Comparison of ENCODE assay signal across 8 cellular contexts in genomic region chr11:64040684-64041267, GRCh38. TPM values are rescaled to one million over a fixed set of nuclear protein-coding genes. Genes with fewer than 3 reads are reported as not detected.
A peak's percentile ranks its signal among the peaks of the same experiment; 100 is the strongest.
DNase-seq lines count a peak whose midpoint lies in the region; ATAC-seq and TF ChIP-seq lines count a peak whose summit lies in the region.

No MANE protein-coding gene starts in this region.

- H3K4me1 ChIP-seq in Karpas-422 (ENCODE audit: low read length): no peaks in the 10 kb centered on the region

- no peaks in the 10 kb centered on the region for H3K36me3 Mint-ChIP-seq in activated CD8-positive, alpha-beta memory T cell treated with anti-CD3 and anti-CD28 coated beads, Interleukin-2, amount 10 ng/mL, durations not matched to agents 7 days and 5 days

- POLR2A ChIA-PET in BJ (lab: Charles Lee): interaction anchor here (0.5 kb wide), 1 partner anchor 38 kb away, joined by 3 read pairs; no protein-coding TSS in a partner anchor

- H3K4me3 ChIP-seq in BJ (ENCODE audit: low read depth, low read length) (no peak overlapping the region), Karpas-422 (ENCODE audit: low read length) (no peak overlapping the region)

- no peak overlapping the region for H3K27ac ChIP-seq in Karpas-422 (ENCODE audit: low read length)
- peak overlapping the region; percentile 58 for H3K27ac ChIP-seq in caudate nucleus (ENCODE audit: low read depth, low read length)

- no peak for DNase-seq in BJ (ENCODE audit: low read depth)
- peak; percentile 64 for DNase-seq in Karpas-422
- peak in 52 of 61 donors; percentile 15 to 79 (median 51) for DNase-seq in caudate nucleus (lab: John Stamatoyannopoulos, UW)
- DNase-seq in medulla oblongata (ENCODE audit: extremely low spot score): peak; percentile 75
- DNase-seq in activated CD8-positive, alpha-beta memory T cell treated with anti-CD3 and anti-CD28 coated beads, Interleukin-2, amount 10 ng/mL, durations not matched to agents 7 days and 5 days: no peak
- no peak for DNase-seq in foreskin melanocyte

- H3K9ac ChIP-seq in Karpas-422 (ENCODE audit: low read length): no peak overlapping the region

- no peaks in the 10 kb centered on the region for H3K9me3 ChIP-seq in Karpas-422 (ENCODE audit: low read length)

- peak; percentile 28 for TF ChIP-seq CTCF in BJ (IDR thresholded peaks at IDR 0.05; ENCODE audit: insufficient read depth, low read depth, low read length)

- no peaks in the 10 kb centered on the region for H3K9me3 Mint-ChIP-seq in activated CD8-positive, alpha-beta memory T cell treated with anti-CD3 and anti-CD28 coated beads, Interleukin-2, amount 10 ng/mL, durations not matched to agents 7 days and 5 days (ENCODE audit: low read depth)

- H3K4me1 Mint-ChIP-seq in activated CD8-positive, alpha-beta memory T cell treated with anti-CD3 and anti-CD28 coated beads, Interleukin-2, amount 10 ng/mL, durations not matched to agents 7 days and 5 days: no peaks in the 10 kb centered on the region

- no peak overlapping the region for H3K27ac Mint-ChIP-seq in activated CD8-positive, alpha-beta memory T cell treated with anti-CD3 and anti-CD28 coated beads, Interleukin-2, amount 10 ng/mL, durations not matched to agents 7 days and 5 days

- TF ChIP-seq POLR2A in GM18505 (IDR thresholded peaks at IDR 0.05; ENCODE audit: borderline replicate concordance, extremely low read depth, insufficient read depth, insufficient read length): no peak

- H3K27me3 Mint-ChIP-seq in activated CD8-positive, alpha-beta memory T cell treated with anti-CD3 and anti-CD28 coated beads, Interleukin-2, amount 10 ng/mL, durations not matched to agents 7 days and 5 days: peaks cover 21% of the 10 kb centered on the region

- no peaks in the 10 kb centered on the region for H3K79me2 ChIP-seq in Karpas-422 (ENCODE audit: low read length)

- no peaks in the 10 kb centered on the region for H4K20me1 ChIP-seq in Karpas-422 (ENCODE audit: insufficient read depth, low read depth, low read length)

- H3K4me2 ChIP-seq in Karpas-422 (ENCODE audit: low read depth, low read length, poor library complexity, severe bottlenecking): no peak overlapping the region

- CTCF ChIA-PET in BJ (lab: Yijun Ruan, JAX): interaction anchor here (0.9 to 1.4 kb wide), 3 partner anchors 23 to 40 kb away, joined by 3 read pairs; no protein-coding TSS in a partner anchor
- CTCF ChIA-PET in activated CD8-positive, alpha-beta memory T cell treated with anti-CD3 and anti-CD28 coated beads, Interleukin-2, amount 10 ng/mL, durations not matched to agents 7 days and 5 days (lab: Charles Lee): no interaction called here

- H3K4me3 Mint-ChIP-seq in activated CD8-positive, alpha-beta memory T cell treated with anti-CD3 and anti-CD28 coated beads, Interleukin-2, amount 10 ng/mL, durations not matched to agents 7 days and 5 days: no peak overlapping the region

- H3K27me3 ChIP-seq in BJ (ENCODE audit: control insufficient read depth, insufficient read depth, low read length): no peaks in the 10 kb centered on the region
- H3K27me3 ChIP-seq in Karpas-422 (ENCODE audit: low read length): no peaks in the 10 kb centered on the region

- H2AFZ ChIP-seq in Karpas-422 (ENCODE audit: low read length): no peak overlapping the region

- no peaks in the 10 kb centered on the region for H3K9me2 ChIP-seq in Karpas-422 (replicated peaks; ENCODE audit: insufficient read depth, low read length)

- ATAC-seq in HG02678 (IDR thresholded peaks at IDR 0.05; ENCODE audit: unreplicated experiment) (no peak), GM18505 (IDR thresholded peaks at IDR 0.05; ENCODE audit: unreplicated experiment) (no peak)
- no peak for ATAC-seq in activated CD8-positive, alpha-beta memory T cell treated with anti-CD3 and anti-CD28 coated beads, Interleukin-2, amount 10 ng/mL, durations not matched to agents 7 days and 5 days

- H3K36me3 ChIP-seq in BJ (ENCODE audit: control insufficient read depth, insufficient read depth, low read length) (no peaks in the 10 kb centered on the region), Karpas-422 (ENCODE audit: insufficient read depth, low read length) (no peaks in the 10 kb centered on the region)

RNA-seq across cellular contexts. Expression of gene FLRT1, which starts 5.0 kb away (rescaled TPM):
- 0.32 and 0.42 TPM in 2 replicates for polyA plus RNA-seq in BJ (2011; rRNA removed)
- polyA minus RNA-seq in BJ (2011; rRNA and poly(A)+ RNA removed): 0.46 and 0.52 TPM in 2 replicates
- not detected in 2 replicates for total RNA-seq in Karpas-422 (2014; rRNA removed; shearing (Covaris generic); ENCODE audit: low replicate concordance)
- not detected for total RNA-seq in activated CD8-positive, alpha-beta memory T cell treated with anti-CD3 and anti-CD28 coated beads, Interleukin-2, amount 10 ng/mL, durations not matched to agents 7 days and 5 days

RNA-seq across cellular contexts. Expression of gene OTUB1, which starts 54.5 kb away (rescaled TPM):
- polyA plus RNA-seq in BJ (2011; rRNA removed): 108 and 143 TPM in 2 replicates
- 56.2 and 75.3 TPM in 2 replicates for polyA minus RNA-seq in BJ (2011; rRNA and poly(A)+ RNA removed)
- total RNA-seq in Karpas-422 (2014; rRNA removed; shearing (Covaris generic); ENCODE audit: low replicate concordance): 41.6 and 61.7 TPM in 2 replicates
- total RNA-seq in activated CD8-positive, alpha-beta memory T cell treated with anti-CD3 and anti-CD28 coated beads, Interleukin-2, amount 10 ng/mL, durations not matched to agents 7 days and 5 days: 10 to 100 TPM; 90.1 to 97.6 TPM

Comparison
In these comparisons a context has a peak if more than half of its experiments do, and no peak if none do; other contexts are left out.
1. DNase-seq: peak in Karpas-422 (single experiment), caudate nucleus (52 of 61) and medulla oblongata (single experiment); none in BJ (single experiment), activated CD8-positive, alpha-beta memory T cell treated with anti-CD3 and anti-CD28 coated beads, Interleukin-2, amount 10 ng/mL, durations not matched to agents 7 days and 5 days (single experiment) and foreskin melanocyte (single experiment).